Comparison of ENCODE assay signal across 8 cellular contexts in genomic region chr6:30955367-30956042, GRCh38. TPM values are rescaled to one million over a fixed set of nuclear protein-coding genes. Genes with fewer than 3 reads are reported as not detected.
DNase-seq lines count a peak whose midpoint lies in the region; ATAC-seq, FAIRE-seq and TF ChIP-seq lines count a peak whose summit lies in the region.

No MANE protein-coding gene starts in this region.

- POLR2A ChIA-PET in endothelial cell of umbilical vein (lab: Charles Lee) = no interaction called here

- H3K9me3 ChIP-seq in endothelial cell of umbilical vein (replicated peaks; ENCODE audit: control insufficient read depth, insufficient read depth, low read length) = no peaks in the 10 kb centered on the region
- H3K9me3 ChIP-seq in mucosa of rectum (ENCODE audit: control insufficient read depth in 2 of 2, low read length in 2 of 2) = no peaks in the 10 kb centered on the region

- intact Hi-C loops in endothelial cell of umbilical vein (cut with micrococcal nuclease) = no loop called here

- H3K4me2 ChIP-seq in endothelial cell of umbilical vein (ENCODE audit: insufficient read depth, low read length) = peak overlapping the region; percentile 72

- peak overlapping the region; percentile 59 for H2AFZ ChIP-seq in endothelial cell of umbilical vein (ENCODE audit: low read depth, low read length)

- peak overlapping the region in 2 of 3 experiments; percentile 22 to 45 for H3K4me3 ChIP-seq in endothelial cell of umbilical vein (replicated peaks in 1 of 3; ENCODE audit: insufficient read depth in 1 of 3, low read depth in 1 of 3, low read length in 3 of 3)
- H3K4me3 ChIP-seq in mucosa of rectum (ENCODE audit: low read length in 2 of 2) = peak overlapping the region; percentile 34 to 65

- dilution Hi-C loops in endothelial cell of umbilical vein (cut with MboI; ENCODE audit: extremely low pct_ligation_motif_present, low sequenced_read_pairs) = no loop called here

- H3K4me1 ChIP-seq in endothelial cell of umbilical vein (ENCODE audit: control insufficient read depth, extremely low read depth, insufficient read depth, low read length) (peaks cover 5% of the 10 kb centered on the region), mucosa of rectum (ENCODE audit: control insufficient read depth in 2 of 2, insufficient read depth in 2 of 2, low read length in 2 of 2) (peaks cover 3 to 6% of the 10 kb centered on the region in 2 donors)

- H3K27me3 ChIP-seq in endothelial cell of umbilical vein (ENCODE audit: control insufficient read depth in 2 of 2, insufficient read depth in 2 of 2, low read length in 2 of 2) (peaks cover 50 to 53% of the 10 kb centered on the region in 2 experiments), mucosa of rectum (ENCODE audit: control insufficient read depth in 2 of 2, insufficient read depth in 2 of 2, low read length in 2 of 2) (peaks cover 28 to 40% of the 10 kb centered on the region in 2 donors)

- no peaks in the 10 kb centered on the region for H4K20me1 ChIP-seq in endothelial cell of umbilical vein (replicated peaks; ENCODE audit: control insufficient read depth, extremely low read depth, insufficient read depth, low read length)

- H3K27ac ChIP-seq in endothelial cell of umbilical vein (ENCODE audit: insufficient read depth, low read depth, low read length) (no peak overlapping the region), mucosa of rectum (ENCODE audit: low read depth in 2 of 2, low read length in 2 of 2) (no peak overlapping the region)

- TF ChIP-seq POLR2A in endothelial cell of umbilical vein (IDR thresholded peaks at IDR 0.05; ENCODE audit: low read depth, low read length) = no peak

- CTCF ChIA-PET in endothelial cell of umbilical vein (lab: Charles Lee) = interaction anchor here (0.6 to 3.4 kb wide), 4 partner anchors 13 to 411 kb away, joined by 3 to 16 read pairs (median 6); no protein-coding TSS in a partner anchor

- ATAC-seq in GM19452 (IDR thresholded peaks at IDR 0.05; ENCODE audit: unreplicated experiment) (peak; percentile 58), GM21528 (IDR thresholded peaks at IDR 0.05; ENCODE audit: low FRiP score, unreplicated experiment) (no peak)

- no peak for TF ChIP-seq CTCF in endothelial cell of umbilical vein (IDR thresholded peaks at IDR 0.05; ENCODE audit: extremely low read depth in 1 of 2, insufficient read depth in 1 of 2, low read depth in 1 of 2, low read length in 2 of 2)

- no TSS peak for BruUV-seq in endothelial cell of umbilical vein (replicated peaks; lab: Mats Ljungman, UMichigan)

- H3K36me3 ChIP-seq in endothelial cell of umbilical vein (ENCODE audit: control insufficient read depth in 2 of 2, extremely low read depth in 1 of 2, insufficient read depth in 2 of 2, low read length in 2 of 2) (no peaks in the 10 kb centered on the region), mucosa of rectum (ENCODE audit: control insufficient read depth in 2 of 2, insufficient read depth in 2 of 2, low read length in 2 of 2) (no peaks in the 10 kb centered on the region)

- no peaks in the 10 kb centered on the region for H3K9me1 ChIP-seq in endothelial cell of umbilical vein (replicated peaks; ENCODE audit: control insufficient read depth, extremely low read depth, insufficient read depth, low read length)

- H3K79me2 ChIP-seq in endothelial cell of umbilical vein (ENCODE audit: control insufficient read depth, insufficient read depth, low read length) = no peaks in the 10 kb centered on the region

- H3K9ac ChIP-seq in endothelial cell of umbilical vein (replicated peaks; ENCODE audit: extremely low read depth, insufficient read depth, low read length) (peak overlapping the region; percentile 37), mucosa of rectum (ENCODE audit: low read depth in 1 of 2, low read length in 2 of 2) (peak overlapping the region; percentile 32 to 60)

- no peak for FAIRE-seq in endothelial cell of umbilical vein (lab: Jason Lieb, UNC)

- peak; percentile 65 for DNase-seq in AG08395 (ENCODE audit: low spot score)
- peak; percentile 4 for DNase-seq in NCI-H1417 treated with DMSO at 0.1 percent for 48 hours (lab: John Stamatoyannopoulos, UW)
- DNase-seq in activated CD8-positive, alpha-beta memory T cell treated with anti-CD3 and anti-CD28 coated beads for 24 hours = peak; percentile 90
- no peak for DNase-seq in endothelial cell of umbilical vein (ENCODE audit: low read depth, low spot score)
- peak; percentile 50 to 55 for DNase-seq in stimulated activated CD8-positive, alpha-beta memory T cell treated with anti-CD3 and anti-CD28 coated beads, Interleukin-4, amount 100 ng/mL, for 4 hours (ENCODE audit: low read depth in 2 of 2, low spot score in 1 of 2)

TF ChIP-seq in endothelial cell of umbilical vein, 7 proteins besides CTCF, POLR2A, EP300 and RAD21:
- no peak for TF ChIP-seq POLR2AphosphoS5 (IDR thresholded peaks at IDR 0.05; ENCODE audit: insufficient read depth, low read depth, low read length)
- TF ChIP-seq EZH2 (IDR thresholded peaks at IDR 0.05; ENCODE audit: borderline replicate concordance, low read depth, low read length, severe bottlenecking) = peak; percentile 60

RNA-seq across cellular contexts. Expression of gene MUCL3, which starts 14.7 kb away (rescaled TPM):
- total RNA-seq in endothelial cell of umbilical vein = not detected in 2 replicates
- polyA plus RNA-seq in endothelial cell of umbilical vein = not detected in 2 replicates
- not detected in 2 replicates for polyA plus RNA-seq in endothelial cell of umbilical vein (2011; cell fraction: cytosol; rRNA removed)
- not detected in 2 replicates for polyA plus RNA-seq in endothelial cell of umbilical vein (2011; cell fraction: nucleus; rRNA removed)
- not detected in 2 replicates for polyA plus RNA-seq in endothelial cell of umbilical vein (2012)
- polyA minus RNA-seq in endothelial cell of umbilical vein = not detected in 2 replicates
- not detected for polyA minus RNA-seq in endothelial cell of umbilical vein (2011; cell fraction: cytosol; rRNA and poly(A)+ RNA removed)
- not detected in 2 replicates for polyA minus RNA-seq in endothelial cell of umbilical vein (2011; cell fraction: nucleus; rRNA and poly(A)+ RNA removed)

RNA-seq across cellular contexts. Expression of gene SFTA2, which starts 23.5 kb away (rescaled TPM):
- total RNA-seq in endothelial cell of umbilical vein = not detected in 2 replicates
- not detected in 2 replicates for polyA plus RNA-seq in endothelial cell of umbilical vein
- not detected in 2 replicates for polyA plus RNA-seq in endothelial cell of umbilical vein (2011; cell fraction: cytosol; rRNA removed)
- not detected in 2 replicates for polyA plus RNA-seq in endothelial cell of umbilical vein (2011; cell fraction: nucleus; rRNA removed)
- not detected in 2 replicates for polyA plus RNA-seq in endothelial cell of umbilical vein (2012)
- polyA minus RNA-seq in endothelial cell of umbilical vein = not detected in 2 replicates
- polyA minus RNA-seq in endothelial cell of umbilical vein (2011; cell fraction: cytosol; rRNA and poly(A)+ RNA removed) = not detected
- not detected in 2 replicates for polyA minus RNA-seq in endothelial cell of umbilical vein (2011; cell fraction: nucleus; rRNA and poly(A)+ RNA removed)

RNA-seq across cellular contexts. Expression of gene MUC21, which starts 28.0 kb away (rescaled TPM):
- not detected in 2 replicates for total RNA-seq in endothelial cell of umbilical vein
- not detected in 2 replicates for polyA plus RNA-seq in endothelial cell of umbilical vein
- not detected in 2 replicates for polyA plus RNA-seq in endothelial cell of umbilical vein (2011; cell fraction: cytosol; rRNA removed)
- polyA plus RNA-seq in endothelial cell of umbilical vein (2011; cell fraction: nucleus; rRNA removed) = not detected in 2 replicates
- polyA plus RNA-seq in endothelial cell of umbilical vein (2012) = not detected in 2 replicates
- polyA minus RNA-seq in endothelial cell of umbilical vein = not detected in 2 replicates
- not detected for polyA minus RNA-seq in endothelial cell of umbilical vein (2011; cell fraction: cytosol; rRNA and poly(A)+ RNA removed)
- polyA minus RNA-seq in endothelial cell of umbilical vein (2011; cell fraction: nucleus; rRNA and poly(A)+ RNA removed) = not detected in 2 replicates

RNA-seq across cellular contexts. Expression of gene VARS2, which starts 41.5 kb away (rescaled TPM):
- total RNA-seq in endothelial cell of umbilical vein = 32.5 and 34.3 TPM in 2 replicates
- polyA plus RNA-seq in endothelial cell of umbilical vein = 17.8 TPM in 2 replicates
- 10.1 and 10.8 TPM in 2 replicates for polyA plus RNA-seq in endothelial cell of umbilical vein (2011; cell fraction: cytosol; rRNA removed)
- polyA plus RNA-seq in endothelial cell of umbilical vein (2011; cell fraction: nucleus; rRNA removed) = 150 and 154 TPM in 2 replicates
- polyA plus RNA-seq in endothelial cell of umbilical vein (2012) = 17.6 and 19.1 TPM in 2 replicates
- 23.0 and 30.0 TPM in 2 replicates for polyA minus RNA-seq in endothelial cell of umbilical vein
- 9.2 TPM for polyA minus RNA-seq in endothelial cell of umbilical vein (2011; cell fraction: cytosol; rRNA and poly(A)+ RNA removed)
- polyA minus RNA-seq in endothelial cell of umbilical vein (2011; cell fraction: nucleus; rRNA and poly(A)+ RNA removed) = 15.0 and 20.7 TPM in 2 replicates

RNA-seq across cellular contexts. Expression of gene GTF2H4, which starts 47.5 kb away (rescaled TPM):
- 51.0 and 52.6 TPM in 2 replicates for total RNA-seq in endothelial cell of umbilical vein
- polyA plus RNA-seq in endothelial cell of umbilical vein = 40.5 and 40.8 TPM in 2 replicates
- polyA plus RNA-seq in endothelial cell of umbilical vein (2011; cell fraction: cytosol; rRNA removed) = 32.2 and 35.5 TPM in 2 replicates
- polyA plus RNA-seq in endothelial cell of umbilical vein (2011; cell fraction: nucleus; rRNA removed) = 184 and 233 TPM in 2 replicates
- 30.4 and 34.4 TPM in 2 replicates for polyA plus RNA-seq in endothelial cell of umbilical vein (2012)
- 43.1 and 55.4 TPM in 2 replicates for polyA minus RNA-seq in endothelial cell of umbilical vein
- 9.6 TPM for polyA minus RNA-seq in endothelial cell of umbilical vein (2011; cell fraction: cytosol; rRNA and poly(A)+ RNA removed)
- polyA minus RNA-seq in endothelial cell of umbilical vein (2011; cell fraction: nucleus; rRNA and poly(A)+ RNA removed) = 29.4 and 32.4 TPM in 2 replicates
